11 cellular contexts compared by ENCODE assay signal in the genomic region with DNA sequence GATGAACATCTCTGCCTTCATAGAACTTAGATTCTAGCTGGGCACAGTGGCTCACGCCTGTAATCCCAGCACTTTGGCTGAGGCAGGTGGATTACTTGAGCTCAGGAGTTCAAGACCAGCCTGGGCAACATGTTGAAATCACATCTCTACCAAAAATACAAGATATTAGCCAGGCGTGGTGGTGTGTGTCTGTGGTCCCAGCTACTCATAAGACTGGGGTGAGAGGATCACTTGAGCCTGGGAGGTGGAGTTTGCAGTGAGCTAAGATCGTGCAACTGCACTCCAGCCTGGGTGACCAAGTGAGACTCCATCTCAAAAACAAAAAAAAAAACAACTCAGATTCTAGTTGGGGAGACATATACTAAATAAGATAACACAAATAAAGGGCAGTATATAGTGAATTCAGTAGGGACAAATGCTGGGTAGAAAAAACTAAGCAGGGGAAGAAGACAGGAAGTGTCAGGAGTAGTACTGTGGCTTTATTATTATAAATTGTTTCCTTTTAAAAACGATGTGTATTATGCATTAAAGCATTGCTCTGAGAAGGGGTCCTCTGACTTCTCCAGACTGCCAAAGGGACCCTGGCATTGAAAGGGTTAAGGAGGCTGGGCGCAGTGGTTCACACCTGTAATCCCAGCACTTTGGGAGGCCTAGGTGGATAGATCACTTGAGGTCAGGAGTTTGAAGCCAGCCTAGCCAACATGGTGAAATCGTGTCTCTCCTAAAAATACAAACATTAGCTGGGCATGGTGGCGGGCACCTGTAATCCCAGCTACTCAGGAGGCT. TPM values are rescaled to one million over a fixed set of nuclear protein-coding genes. Genes with fewer than 3 reads are reported as not detected.
DNase-seq lines count a peak whose midpoint lies in the region; ATAC-seq lines count a peak whose summit lies in the region.
"Had no signal": no experiment of that assay in that cellular context is flagged by ENCODE, and none has a peak within 500 bp of the region (broad histone marks: within the 10 kb centered on the region; RNA-seq: fewer than 3 reads in every experiment).

No MANE protein-coding gene starts in this region.

- peak overlapping the region; percentile 47; the same call in 1 of the 2 replicates for H3K27ac ChIP-seq in SJCRH30

- DNase-seq in activated T-cell treated with anti-CD3 and anti-CD28 coated beads, Interleukin-2, amount 50 U/mL, for 4 hours, result no peak
- DNase-seq in activated T-cell treated with anti-CD3 and anti-CD28 coated beads for 4 hours (no peak), SJCRH30 (no peak), KBM-7 (no peak), H7 (no peak), NCI-H2081 (lab: John Stamatoyannopoulos, UW) (no peak)
- no peak for DNase-seq in effector memory CD8-positive, alpha-beta T cell
- peak; percentile 30 for DNase-seq in stimulated activated naive CD8-positive, alpha-beta T cell treated with anti-CD3 and anti-CD28 coated beads, Interleukin-15, Interleukin-2, amounts not matched to agents 100 U/mL and 50 U/mL, for 24 hours
- DNase-seq: amygdala, DND-41, mesenchymal stem cell had no signal

- H3K27me3 ChIP-seq in SJCRH30, result no peaks in the 10 kb centered on the region
- H3K27me3 ChIP-seq in H7 (ENCODE audit: control insufficient read depth, insufficient read depth, low read length), result no peaks in the 10 kb centered on the region

- H3K4me1 ChIP-seq in SJCRH30, result peaks cover 74% of the 10 kb centered on the region

- H3K27ac Mint-ChIP-seq in effector memory CD8-positive, alpha-beta T cell, result peak overlapping the region; percentile 61 to 83

- H3K4me1 Mint-ChIP-seq in activated T-cell treated with anti-CD3 and anti-CD28 coated beads, Interleukin-2, amount 50 U/mL, for 4 hours (ENCODE audit: low read depth), result peaks cover 89% of the 10 kb centered on the region
- H3K4me1 Mint-ChIP-seq in effector memory CD8-positive, alpha-beta T cell (ENCODE audit: low read depth in 2 of 2), result peaks cover 66 to 85% of the 10 kb centered on the region in 2 donors

- H3K27me3 Mint-ChIP-seq in activated T-cell treated with anti-CD3 and anti-CD28 coated beads, Interleukin-2, amount 50 U/mL, for 4 hours (ENCODE audit: low read depth), result no peaks in the 10 kb centered on the region
- no peaks in the 10 kb centered on the region for H3K27me3 Mint-ChIP-seq in effector memory CD8-positive, alpha-beta T cell

- no peak for ATAC-seq in activated T-cell treated with anti-CD3 and anti-CD28 coated beads, Interleukin-2, amount 50 U/mL, for 4 hours
- no peak for ATAC-seq in effector memory CD8-positive, alpha-beta T cell (replicated peaks)
- no peak for ATAC-seq in stimulated activated naive CD8-positive, alpha-beta T cell treated with anti-CD3 and anti-CD28 coated beads, Interleukin-15, Interleukin-2, amounts not matched to agents 100 U/mL and 50 U/mL, for 24 hours

- H3K9me3 ChIP-seq in SJCRH30 (replicated peaks), result no peaks in the 10 kb centered on the region

- in situ Hi-C loops in KBM-7 (cut with MboI; ENCODE audit: low pct_unique_long_range_greater_than_20kb, low sequenced_read_pairs), result no loop called here

- peaks cover 3% of the 10 kb centered on the region for H3K36me3 Mint-ChIP-seq in activated T-cell treated with anti-CD3 and anti-CD28 coated beads, Interleukin-2, amount 50 U/mL, for 4 hours (ENCODE audit: insufficient read depth)
- H3K36me3 Mint-ChIP-seq in effector memory CD8-positive, alpha-beta T cell (ENCODE audit: insufficient read depth), result peaks cover 7% of the 10 kb centered on the region

- H3K36me3 ChIP-seq in SJCRH30 (no peaks in the 10 kb centered on the region), H7 (replicated peaks; ENCODE audit: control insufficient read depth, insufficient read depth, low read length) (no peaks in the 10 kb centered on the region)

- H3K4me3 ChIP-seq in SJCRH30 (no peak overlapping the region), H7 (ENCODE audit: insufficient read depth, low read depth, low read length) (no peak overlapping the region)

- no peaks in the 10 kb centered on the region for H3K9me3 Mint-ChIP-seq in activated T-cell treated with anti-CD3 and anti-CD28 coated beads, Interleukin-2, amount 50 U/mL, for 4 hours
- H3K9me3 Mint-ChIP-seq in effector memory CD8-positive, alpha-beta T cell, result no peaks in the 10 kb centered on the region

- peak overlapping the region; percentile 66 for H3K4me3 Mint-ChIP-seq in activated T-cell treated with anti-CD3 and anti-CD28 coated beads, Interleukin-2, amount 50 U/mL, for 4 hours
- peak overlapping the region; percentile 72 to 80 for H3K4me3 Mint-ChIP-seq in effector memory CD8-positive, alpha-beta T cell

RNA-seq across cellular contexts. Expression of a gene that starts 46.7 kb away (rescaled TPM):
- 10 to 100 TPM; 43.4 to 46.3 (median 44.8) TPM for total RNA-seq in activated T-cell treated with anti-CD3 and anti-CD28 coated beads, Interleukin-2, amount 50 U/mL, for 4 hours
- 11.8 and 12.5 TPM in 2 replicates for total RNA-seq in SJCRH30 (2014; rRNA removed; shearing (Covaris generic))
- 16.2 and 20.1 TPM in 2 replicates for total RNA-seq in H7 (2014; rRNA removed; shearing (Covaris generic))
